ENCODE assay signal across 22 cellular contexts in the genomic region with DNA sequence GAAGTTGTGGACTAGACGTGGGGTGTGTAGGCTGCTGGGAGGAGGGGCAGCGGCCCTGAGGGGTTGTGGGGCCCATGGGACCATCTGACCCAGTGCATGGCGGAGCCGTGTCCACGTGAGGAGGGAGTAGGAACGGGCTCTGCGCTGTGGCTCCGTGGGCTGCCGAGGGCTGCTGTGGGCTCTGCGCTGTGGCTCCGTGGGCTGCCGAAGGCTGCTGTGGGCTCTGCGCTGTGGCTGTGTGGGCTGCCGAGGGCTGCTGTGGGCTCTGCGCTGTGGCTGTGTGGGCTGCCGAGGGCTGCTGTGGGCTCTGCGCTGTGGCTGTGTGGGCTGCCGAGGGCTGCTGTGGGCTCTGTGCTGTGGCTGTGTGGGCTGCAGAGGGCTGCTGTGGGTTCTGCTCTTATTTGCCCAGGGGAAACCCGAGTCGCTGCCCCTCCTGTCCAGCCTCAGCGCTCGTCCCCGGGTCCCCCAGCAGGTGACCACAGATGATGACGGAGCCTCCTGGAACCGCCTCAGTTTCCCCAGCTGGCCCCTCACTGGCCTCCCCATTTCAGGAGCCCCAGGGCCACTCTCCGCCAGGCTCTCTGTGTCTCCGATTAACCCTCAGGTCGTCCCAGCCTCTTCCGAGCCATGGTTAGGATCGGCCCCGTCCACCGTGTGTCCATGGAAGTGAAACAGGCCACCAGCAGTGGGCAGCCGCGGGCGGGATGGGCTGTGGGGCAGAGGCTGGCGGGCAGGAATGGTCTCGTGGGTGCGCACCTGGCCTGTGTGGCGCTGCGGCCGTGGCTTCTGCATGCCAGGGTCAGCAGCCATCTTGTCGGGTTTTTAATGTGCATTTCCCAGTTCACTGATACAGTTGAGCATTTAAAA. TPM values are rescaled to one million over a fixed set of nuclear protein-coding genes. Genes with fewer than 3 reads are reported as not detected.
DNase-seq lines count a peak whose midpoint lies in the region; ATAC-seq, FAIRE-seq and TF ChIP-seq lines count a peak whose summit lies in the region.
"Had no signal": no experiment of that assay in that cellular context is flagged by ENCODE, and none has a peak within 500 bp of the region (broad histone marks: within the 10 kb centered on the region; RNA-seq: fewer than 3 reads in every experiment).

No MANE protein-coding gene starts in this region.

- H3K4me1 Mint-ChIP-seq in nephron, result peaks cover 66% of the 10 kb centered on the region

- H3K27ac Mint-ChIP-seq in nephron, result peak overlapping the region; percentile 52 to 70 (median 69)
- H3K27ac Mint-ChIP-seq: activated CD8-positive, alpha-beta T cell treated with anti-CD3 and anti-CD28 coated beads for 36 hours; stimulated activated naive CD8-positive, alpha-beta T cell treated with anti-CD3 and anti-CD28 coated beads, Interleukin-15, Interleukin-2, amounts not matched to agents 100 ng/mL and 50 ng/mL, for 24 hours; T-cell had no signal

- peaks cover 62% of the 10 kb centered on the region for H3K36me3 Mint-ChIP-seq in nephron (ENCODE audit: low read depth)

- H3K9me3 Mint-ChIP-seq in nephron, result no peaks in the 10 kb centered on the region
- H3K9me3 Mint-ChIP-seq: activated CD8-positive, alpha-beta T cell treated with anti-CD3 and anti-CD28 coated beads for 36 hours; activated T-cell treated with anti-CD3 and anti-CD28 coated beads, Interleukin-2, amount 50 U/mL, for 24 hours; neural crest cell; stimulated activated naive CD8-positive, alpha-beta T cell treated with anti-CD3 and anti-CD28 coated beads, Interleukin-15, Interleukin-2, amounts not matched to agents 100 ng/mL and 50 ng/mL, for 24 hours; T-cell had no signal

- ATAC-seq in activated CD4-positive, CD25-positive, alpha-beta regulatory T cell treated with anti-CD3 and anti-CD28 coated beads, Interleukin-2, amount 50 U/mL, for 24 hours, result no peak
- ATAC-seq in esophagus mucosa, result no peak
- ATAC-seq: activated CD8-positive, alpha-beta T cell treated with anti-CD3 and anti-CD28 coated beads for 36 hours; body of pancreas; T-cell had no signal

- 91% methylated on average over 25 of the region's 42 CpGs for WGBS in suprapubic skin

- TF ChIP-seq EP300 in suprapubic skin (IDR thresholded peaks at IDR 0.05), result no peak

- DNase-seq in colonic mucosa (no peak), suprapubic skin (ENCODE audit: low spot score in 2 of 2) (no peak), GM12891 (ENCODE audit: insufficient read length, low spot score) (no peak)
- DNase-seq: activated CD8-positive, alpha-beta T cell treated with anti-CD3 and anti-CD28 coated beads for 36 hours; activated naive CD4-positive, alpha-beta T cell treated with anti-CD3 and anti-CD28 coated beads, Interleukin-2, amount 50 U/mL, for 16 hours; activated T-cell treated with anti-CD3 and anti-CD28 coated beads, Interleukin-2, amount 50 U/mL, for 24 hours; BE2C; body of pancreas; esophagus squamous epithelium; head of caudate nucleus; NCI-H2029 treated with DMSO at 0.1 percent for 48 hours; NCI-H524; stimulated activated CD4-positive, alpha-beta T cell treated with anti-CD3 and anti-CD28 coated beads, Interleukin-1b, Interleukin-23, amount 100 ng/mL, for 48 hours; T-cell had no signal

- H3K9me3 ChIP-seq in colonic mucosa, result no peaks in the 10 kb centered on the region
- no peaks in the 10 kb centered on the region for H3K9me3 ChIP-seq in suprapubic skin
- H3K9me3 ChIP-seq: BE2C, body of pancreas, esophagus squamous epithelium had no signal

- no peak for TF ChIP-seq POLR2A in suprapubic skin (IDR thresholded peaks at IDR 0.05)
- TF ChIP-seq POLR2A in GM12891 (IDR thresholded peaks at IDR 0.05; ENCODE audit: low read depth, low read length), result no peak

- H3K4me1 ChIP-seq in colonic mucosa (peaks cover 8% of the 10 kb centered on the region), suprapubic skin (peaks cover 34% of the 10 kb centered on the region)
- H3K4me1 ChIP-seq: BE2C, body of pancreas had no signal

- no peak for TF ChIP-seq CTCF in VCaP (conservative IDR thresholded peaks at IDR 0.05)
- TF ChIP-seq CTCF in colonic mucosa (IDR thresholded peaks at IDR 0.05), result no peak
- no peak for TF ChIP-seq CTCF in nephron (IDR thresholded peaks at IDR 0.05; ENCODE audit: unreplicated experiment in 3 of 3)
- TF ChIP-seq CTCF in suprapubic skin (IDR thresholded peaks at IDR 0.05), result no peak

- H3K4me3 Mint-ChIP-seq in nephron, result no peak overlapping the region
- H3K4me3 Mint-ChIP-seq: activated CD8-positive, alpha-beta T cell treated with anti-CD3 and anti-CD28 coated beads for 36 hours; activated T-cell treated with anti-CD3 and anti-CD28 coated beads, Interleukin-2, amount 50 U/mL, for 24 hours; neural crest cell; stimulated activated naive CD8-positive, alpha-beta T cell treated with anti-CD3 and anti-CD28 coated beads, Interleukin-15, Interleukin-2, amounts not matched to agents 100 ng/mL and 50 ng/mL, for 24 hours had no signal

- H3K36me3 ChIP-seq in colonic mucosa (no peaks in the 10 kb centered on the region), suprapubic skin (peaks cover 21% of the 10 kb centered on the region)

- no peak overlapping the region for H3K9ac ChIP-seq in colonic mucosa (ENCODE audit: low read depth in 2 of 2, low read length in 2 of 2)

- no peak overlapping the region for H3K4me3 ChIP-seq in colonic mucosa
- H3K4me3 ChIP-seq in suprapubic skin, result no peak overlapping the region
- H3K4me3 ChIP-seq: body of pancreas, esophagus squamous epithelium, lung had no signal

- no peaks in the 10 kb centered on the region for H3K27me3 ChIP-seq in colonic mucosa
- no peaks in the 10 kb centered on the region for H3K27me3 ChIP-seq in suprapubic skin
- H3K27me3 ChIP-seq: BE2C, body of pancreas, esophagus squamous epithelium had no signal

- no peaks in the 10 kb centered on the region for H3K27me3 Mint-ChIP-seq in nephron (ENCODE audit: low read depth)
- H3K27me3 Mint-ChIP-seq: activated CD8-positive, alpha-beta T cell treated with anti-CD3 and anti-CD28 coated beads for 36 hours; activated T-cell treated with anti-CD3 and anti-CD28 coated beads, Interleukin-2, amount 50 U/mL, for 24 hours; stimulated activated naive CD8-positive, alpha-beta T cell treated with anti-CD3 and anti-CD28 coated beads, Interleukin-15, Interleukin-2, amounts not matched to agents 100 ng/mL and 50 ng/mL, for 24 hours; T-cell had no signal

- intact Hi-C loops in colonic mucosa (cut with DNase I), result no loop called here

- FAIRE-seq in GM12891 (lab: Jason Lieb, UNC), result no peak
- FAIRE-seq: D721Med had no signal

- H3K27ac ChIP-seq in VCaP (peak overlapping the region; percentile 33), colonic mucosa (peak overlapping the region; percentile 12), suprapubic skin (peak overlapping the region; percentile 11)
- H3K27ac ChIP-seq: body of pancreas had no signal

TF ChIP-seq in GM12891, 5 proteins besides CTCF, POLR2A, EP300 and RAD21:
- TF ChIP-seq PAX5 (IDR thresholded peaks at IDR 0.05; ENCODE audit: insufficient read depth, low read length, severe bottlenecking), result no peak
- TF ChIP-seq SPI1 (IDR thresholded peaks at IDR 0.05; ENCODE audit: low read depth, low read length), result no peak
- TF ChIP-seq POLR2AphosphoS5 (IDR thresholded peaks at IDR 0.05; ENCODE audit: low read depth, low read length), result no peak
- TF ChIP-seq TAF1 (IDR thresholded peaks at IDR 0.05; ENCODE audit: low read depth, low read length), result no peak
- TF ChIP-seq POU2F2 (IDR thresholded peaks at IDR 0.05; ENCODE audit: low read depth, low read length), result no peak

RNA-seq across cellular contexts. Expression of a gene that starts 20.0 kb away (rescaled TPM):
- total RNA-seq in colonic mucosa, result 10 to 100 TPM; 50.8 to 53.2 TPM
- total RNA-seq in suprapubic skin, result 100 to 1,000 TPM in 1 of 4 donors, 10 to 100 TPM in 3; 59.7 to 152 (median 71.2) TPM
- 30.5 TPM for total RNA-seq in esophagus mucosa
- polyA plus RNA-seq in GM12891 (2012; ENCODE audit: low read depth, missing spikeins), result 20.6 TPM

RNA-seq across cellular contexts. Expression of a gene that starts 36.6 kb away (rescaled TPM):
- total RNA-seq in colonic mucosa (1 to 10 TPM; 7.1 to 8.4 TPM), suprapubic skin (10 to 100 TPM in 3 of 4 donors, 1 to 10 TPM in 1; 8.9 to 21.1 (median 17.4) TPM), esophagus mucosa (2.7 TPM)
- 0.42 TPM for polyA plus RNA-seq in GM12891 (2012; ENCODE audit: low read depth, missing spikeins)

RNA-seq across cellular contexts. Expression of a gene that starts 51.3 kb away (rescaled TPM):
- total RNA-seq in colonic mucosa (10 to 100 TPM; 17.3 to 53.6 TPM), suprapubic skin (10 to 100 TPM in 2 of 4 donors, 1 to 10 TPM in 2; 5.3 to 20.4 (median 10.5) TPM), esophagus mucosa (22.2 TPM)
- 23.8 TPM for polyA plus RNA-seq in GM12891 (2012; ENCODE audit: low read depth, missing spikeins)

RNA-seq across cellular contexts. Expression of a gene that starts 51.5 kb away (rescaled TPM):
- total RNA-seq in colonic mucosa (100 to 1,000 TPM; 416 to 553 TPM), suprapubic skin (100 to 1,000 TPM in 2 of 4 donors, 10 to 100 TPM in 2; 60.2 to 167 (median 102) TPM), esophagus mucosa (344 TPM)
- 1,492 TPM for polyA plus RNA-seq in GM12891 (2012; ENCODE audit: low read depth, missing spikeins)
